Comparison of ENCODE assay signal across 16 cellular contexts in genomic region chr13:41271456-41272285, GRCh38. TPM values are rescaled to one million over a fixed set of nuclear protein-coding genes. Genes with fewer than 3 reads are reported as not detected.
A peak's percentile ranks its signal among the peaks of the same experiment; 100 is the strongest.
DNase-seq lines count a peak whose midpoint lies in the region; ATAC-seq and TF ChIP-seq lines count a peak whose summit lies in the region.
"Had no signal": no experiment of that assay in that cellular context is flagged by ENCODE, and none has a peak within 500 bp of the region (broad histone marks: within the 10 kb centered on the region; RNA-seq: fewer than 3 reads in every experiment).

No MANE protein-coding gene starts in this region.

- no peaks in the 10 kb centered on the region for H3K36me3 ChIP-seq in CD4-positive, CD25-positive, alpha-beta regulatory T cell (ENCODE audit: control insufficient read depth, insufficient read depth, low read length)
- H3K36me3 ChIP-seq in DOHH2 (ENCODE audit: control insufficient read depth, low read length) = 0 out of 2 replicates have a peak, but pooled peaks cover 3% of the 10 kb centered on the region
- H3K36me3 ChIP-seq: colonic mucosa, HAP-1, suprapubic skin had no signal

- TF ChIP-seq CTCF in DOHH2 (IDR thresholded peaks at IDR 0.05; ENCODE audit: low read depth, low read length, poor library complexity, severe bottlenecking) = no peak

- H4K20me1 ChIP-seq in DOHH2 (ENCODE audit: control insufficient read depth, insufficient read depth, low read depth, low read length) = no peaks in the 10 kb centered on the region

- H3F3A ChIP-seq in DOHH2 (ENCODE audit: control insufficient read depth, insufficient read depth) = peaks cover 3% of the 10 kb centered on the region; the same call in 1 of the 2 replicates

- no peaks in the 10 kb centered on the region for H3K9me2 ChIP-seq in DOHH2 (replicated peaks; ENCODE audit: control insufficient read depth, low read length)

- peak overlapping the region in 2 of 4 donors; percentile 27 to 41 for H3K4me3 Mint-ChIP-seq in CD4-positive, CD25-positive, alpha-beta regulatory T cell
- H3K4me3 Mint-ChIP-seq in T-helper 17 cell = no peak overlapping the region
- H3K4me3 Mint-ChIP-seq in immature natural killer cell = peak overlapping the region in 1 of 5 donors; percentile 22
- H3K4me3 Mint-ChIP-seq: nephron had no signal

- no peaks in the 10 kb centered on the region for H3K79me2 ChIP-seq in DOHH2 (ENCODE audit: control insufficient read depth, low read length)

- no peaks in the 10 kb centered on the region for H3K4me1 ChIP-seq in CD4-positive, CD25-positive, alpha-beta regulatory T cell (ENCODE audit: control insufficient read depth, insufficient read depth, low read length, poor library complexity, severe bottlenecking)
- peaks cover 16% of the 10 kb centered on the region for H3K4me1 ChIP-seq in DOHH2 (ENCODE audit: control insufficient read depth, low read length)
- H3K4me1 ChIP-seq: colonic mucosa, HAP-1, suprapubic skin had no signal

- peaks cover 0 to 12% (median 10%) of the 10 kb centered on the region in 4 donors for H3K4me1 Mint-ChIP-seq in CD4-positive, CD25-positive, alpha-beta regulatory T cell
- H3K4me1 Mint-ChIP-seq in T-helper 17 cell = peaks cover 5% of the 10 kb centered on the region
- peaks cover 7 to 11% of the 10 kb centered on the region in 2 donors for H3K4me1 Mint-ChIP-seq in immature natural killer cell
- H3K4me1 Mint-ChIP-seq: nephron had no signal

- peaks cover 8% of the 10 kb centered on the region for H3K27me3 Mint-ChIP-seq in CD4-positive, CD25-positive, alpha-beta regulatory T cell
- H3K27me3 Mint-ChIP-seq in T-helper 17 cell (no peaks in the 10 kb centered on the region), immature natural killer cell (ENCODE audit: low read depth in 3 of 3) (peaks cover 1 to 8% (median 3%) of the 10 kb centered on the region in 3 donors)

- no peak for ATAC-seq in CD4-positive, CD25-positive, alpha-beta regulatory T cell (ENCODE audit: low read depth in 2 of 2)
- ATAC-seq in T-helper 17 cell (no peak), GM19397 (IDR thresholded peaks at IDR 0.05; ENCODE audit: unreplicated experiment) (no peak), HG03045 (IDR thresholded peaks at IDR 0.05; ENCODE audit: unreplicated experiment) (no peak), HG03025 (IDR thresholded peaks at IDR 0.05; ENCODE audit: low FRiP score, unreplicated experiment) (no peak)

- peaks cover 0 to 6% (median 2%) of the 10 kb centered on the region in 7 donors for H3K9me3 Mint-ChIP-seq in CD4-positive, CD25-positive, alpha-beta regulatory T cell
- peaks cover 2 to 7% (median 5%) of the 10 kb centered on the region in 6 donors for H3K9me3 Mint-ChIP-seq in immature natural killer cell

- DNase-seq in CD4-positive, CD25-positive, alpha-beta regulatory T cell = peak in 1 of 3 donors; percentile 10
- no peak for DNase-seq in T-helper 17 cell
- peak in 1 of 3 donors; percentile 8 for DNase-seq in immature natural killer cell
- no peak for DNase-seq in NCI-H2107 (lab: John Stamatoyannopoulos, UW)
- DNase-seq: AML-193, colonic mucosa, foreskin melanocyte, NCI-H774 had no signal

- H3K4me2 ChIP-seq in DOHH2 (ENCODE audit: low read length) = peak overlapping the region; percentile 41

- H3K36me3 Mint-ChIP-seq in CD4-positive, CD25-positive, alpha-beta regulatory T cell = no peaks in the 10 kb centered on the region
- H3K36me3 Mint-ChIP-seq in T-helper 17 cell (ENCODE audit: low read depth) = no peaks in the 10 kb centered on the region
- peaks cover 3 to 5% (median 4%) of the 10 kb centered on the region in 3 donors for H3K36me3 Mint-ChIP-seq in immature natural killer cell

- peak overlapping the region; percentile 15 for H3K27ac ChIP-seq in CD4-positive, CD25-positive, alpha-beta regulatory T cell (ENCODE audit: insufficient read depth, low read length, poor library complexity, severe bottlenecking)
- peak overlapping the region; percentile 52 for H3K27ac ChIP-seq in DOHH2 (ENCODE audit: low read depth, low read length)
- H3K27ac ChIP-seq: colonic mucosa, suprapubic skin, VCaP had no signal

- H3K9me3 ChIP-seq in CD4-positive, CD25-positive, alpha-beta regulatory T cell (ENCODE audit: control insufficient read depth in 2 of 2, low read length in 2 of 2) = peaks cover 14 to 15% of the 10 kb centered on the region in 2 experiments
- H3K9me3 ChIP-seq in DOHH2 (ENCODE audit: control insufficient read depth, insufficient read depth, low read length) (peaks cover 24% of the 10 kb centered on the region), T-helper 17 cell (ENCODE audit: control insufficient read depth, low read length, poor library complexity, severe bottlenecking) (peaks cover 5% of the 10 kb centered on the region)
- H3K9me3 ChIP-seq: colonic mucosa, suprapubic skin had no signal

- H3K27me3 ChIP-seq in CD4-positive, CD25-positive, alpha-beta regulatory T cell (ENCODE audit: control insufficient read depth, insufficient read depth, low read length) = no peaks in the 10 kb centered on the region
- no peaks in the 10 kb centered on the region for H3K27me3 ChIP-seq in DOHH2 (ENCODE audit: control insufficient read depth, low read length)
- H3K27me3 ChIP-seq: colonic mucosa, suprapubic skin had no signal

- H3K27ac Mint-ChIP-seq in CD4-positive, CD25-positive, alpha-beta regulatory T cell = peak overlapping the region; percentile 85 to 91 (median 86)
- H3K27ac Mint-ChIP-seq in T-helper 17 cell (peak overlapping the region; percentile 65), immature natural killer cell (peak overlapping the region in 5 of 6 donors; percentile 6 to 84 (median 31))
- H3K27ac Mint-ChIP-seq: nephron had no signal

- no peak overlapping the region for H3K4me3 ChIP-seq in CD4-positive, CD25-positive, alpha-beta regulatory T cell (ENCODE audit: low read depth, low read length)
- H3K4me3 ChIP-seq in DOHH2 (ENCODE audit: low read length) = peak overlapping the region; percentile 41
- H3K4me3 ChIP-seq: colonic mucosa, HAP-1, suprapubic skin had no signal

RNA-seq across cellular contexts. Expression of gene MTRF1, which starts 8.3 kb away (rescaled TPM):
- 22.2 TPM for total RNA-seq in CD4-positive, CD25-positive, alpha-beta regulatory T cell
- 10 to 100 TPM in 3 of 4 donors, 1 to 10 TPM in 1; 7.3 to 14.2 (median 12.3) TPM for polyA plus RNA-seq in CD4-positive, CD25-positive, alpha-beta regulatory T cell
- total RNA-seq in T-helper 17 cell = 10 to 100 TPM; 13.8 to 17.7 TPM
- 1 to 10 TPM; 5.4 to 8.3 (median 7.3) TPM for polyA plus RNA-seq in immature natural killer cell

RNA-seq across cellular contexts. Expression of gene NAA16, which starts 39.4 kb away (rescaled TPM):
- 65.8 TPM for total RNA-seq in CD4-positive, CD25-positive, alpha-beta regulatory T cell
- polyA plus RNA-seq in CD4-positive, CD25-positive, alpha-beta regulatory T cell = 10 to 100 TPM in 3 of 4 donors, 1 to 10 TPM in 1; 9.4 to 16.1 (median 14.7) TPM
- total RNA-seq in T-helper 17 cell = 10 to 100 TPM; 38.3 to 41.5 TPM
- 10 to 100 TPM in 2 of 3 donors, 1 to 10 TPM in 1; 9.0 to 17.1 (median 10.7) TPM for polyA plus RNA-seq in immature natural killer cell

Comparison
In these comparisons a context has a peak if more than half of its experiments do, and no peak if none do; other contexts are left out.
1. H3K27ac Mint-ChIP-seq: peak in every context shown above with its lines; median percentile 86 in CD4-positive, CD25-positive, alpha-beta regulatory T cell; 65 in T-helper 17 cell; 31 in immature natural killer cell.